ENCODE assay signal across 14 cellular contexts in genomic region chr1:33183306-33183705, GRCh38. TPM values are rescaled to one million over a fixed set of nuclear protein-coding genes. Genes with fewer than 3 reads are reported as not detected.
DNase-seq lines count a peak whose midpoint lies in the region; ATAC-seq, FAIRE-seq and TF ChIP-seq lines count a peak whose summit lies in the region.
"Had no signal": no experiment of that assay in that cellular context is flagged by ENCODE, and none has a peak within 500 bp of the region (broad histone marks: within the 10 kb centered on the region; RNA-seq: fewer than 3 reads in every experiment).

No MANE protein-coding gene starts in this region.

- no peak for FAIRE-seq in urothelium cell line (lab: Jason Lieb, UNC)

- H3K9me2 ChIP-seq in hepatocyte (replicated peaks; ENCODE audit: insufficient read depth): no peaks in the 10 kb centered on the region

- H3K4me1 Mint-ChIP-seq in activated T-cell treated with anti-CD3 and anti-CD28 coated beads, Interleukin-2, amount 50 U/mL, for 4 hours (ENCODE audit: low read depth): peaks cover 19% of the 10 kb centered on the region
- peaks cover 0 to 12% (median 5%) of the 10 kb centered on the region in 3 donors for H3K4me1 Mint-ChIP-seq in IgD-negative memory B cell
- peaks cover 42% of the 10 kb centered on the region for H3K4me1 Mint-ChIP-seq in neural crest cell

- H3K27ac Mint-ChIP-seq in IgD-negative memory B cell: peak overlapping the region in 2 of 3 donors; percentile 7 to 52
- H3K27ac Mint-ChIP-seq in neural crest cell (ENCODE audit: unreplicated experiment): no peak overlapping the region

- H3K9me3 Mint-ChIP-seq in activated T-cell treated with anti-CD3 and anti-CD28 coated beads, Interleukin-2, amount 50 U/mL, for 4 hours: no peaks in the 10 kb centered on the region
- peaks cover 0 to 4% (median 2%) of the 10 kb centered on the region in 3 donors for H3K9me3 Mint-ChIP-seq in IgD-negative memory B cell
- no peaks in the 10 kb centered on the region for H3K9me3 Mint-ChIP-seq in neural crest cell

- no peaks in the 10 kb centered on the region for H4K20me1 ChIP-seq in hepatocyte (ENCODE audit: insufficient read depth, poor library complexity, severe bottlenecking)

- H3K27ac ChIP-seq in hepatocyte: peak overlapping the region; percentile 58

- peaks cover 6% of the 10 kb centered on the region for H3K4me1 ChIP-seq in hepatocyte (ENCODE audit: insufficient read depth)
- H3K4me1 ChIP-seq: uterus had no signal

- H3K36me3 Mint-ChIP-seq in activated T-cell treated with anti-CD3 and anti-CD28 coated beads, Interleukin-2, amount 50 U/mL, for 4 hours (ENCODE audit: insufficient read depth): peaks cover 2% of the 10 kb centered on the region
- H3K36me3 Mint-ChIP-seq in IgD-negative memory B cell: no peaks in the 10 kb centered on the region
- no peaks in the 10 kb centered on the region for H3K36me3 Mint-ChIP-seq in neural crest cell (ENCODE audit: low read depth)

- H3K79me2 ChIP-seq in hepatocyte: no peaks in the 10 kb centered on the region

- H3K4me2 ChIP-seq in hepatocyte: no peak overlapping the region

- no peaks in the 10 kb centered on the region for H3K36me3 ChIP-seq in hepatocyte (replicated peaks; ENCODE audit: insufficient read depth, low read depth)
- H3K36me3 ChIP-seq: uterus had no signal

- peak overlapping the region; percentile 70 for H3K4me3 Mint-ChIP-seq in activated T-cell treated with anti-CD3 and anti-CD28 coated beads, Interleukin-2, amount 50 U/mL, for 4 hours
- H3K4me3 Mint-ChIP-seq in IgD-negative memory B cell: peak overlapping the region in 1 of 4 donors; percentile 84
- H3K4me3 Mint-ChIP-seq in neural crest cell: peak overlapping the region; percentile 93

- H3K4me3 ChIP-seq in hepatocyte: no peak overlapping the region
- H3K4me3 ChIP-seq: uterus had no signal

- no peaks in the 10 kb centered on the region for H3K9me3 ChIP-seq in hepatocyte (ENCODE audit: low read depth)
- H3K9me3 ChIP-seq: uterus had no signal

- no peak for TF ChIP-seq CTCF in hepatocyte (IDR thresholded peaks at IDR 0.05; ENCODE audit: poor library complexity)
- TF ChIP-seq CTCF in neural crest cell (conservative IDR thresholded peaks at IDR 0.05): no peak

- DNase-seq in activated T-cell treated with anti-CD3 and anti-CD28 coated beads, Interleukin-2, amount 50 U/mL, for 4 hours: no peak
- no peak for DNase-seq in activated T-cell treated with anti-CD3 and anti-CD28 coated beads, Interleukin-2, amount 50 U/mL, for 1 hour
- DNase-seq in hepatocyte (ENCODE audit: low spot score) (no peak), neural crest cell (ENCODE audit: low read depth, low spot score) (no peak), NCI-H82 (lab: John Stamatoyannopoulos, UW) (no peak), urothelium cell line (ENCODE audit: low spot score) (no peak)
- DNase-seq: activated CD4-positive, alpha-beta T cell treated with anti-CD3 and anti-CD28 coated beads, Interleukin-2, amount 50 U/mL, for 48 hours; NCI-H1930; posterior cingulate gyrus; stimulated activated CD4-positive, alpha-beta T cell treated with anti-CD3 and anti-CD28 coated beads, Interleukin-4, amount 100 ng/mL, for 4 hours; stimulated activated naive CD4-positive, alpha-beta T cell had no signal

- H2AFZ ChIP-seq in hepatocyte: no peak overlapping the region

- H3K27me3 Mint-ChIP-seq in activated T-cell treated with anti-CD3 and anti-CD28 coated beads, Interleukin-2, amount 50 U/mL, for 4 hours (ENCODE audit: low read depth): peaks cover 10% of the 10 kb centered on the region
- H3K27me3 Mint-ChIP-seq in IgD-negative memory B cell (peaks cover 6% of the 10 kb centered on the region), neural crest cell (ENCODE audit: low read depth) (peaks cover 3% of the 10 kb centered on the region)

- 90% methylated on average over 2 of the region's 2 CpGs for WGBS in hepatocyte (ENCODE audit: low lambda C conversion rate, missing lambda C conversion rate)

- ATAC-seq in activated T-cell treated with anti-CD3 and anti-CD28 coated beads, Interleukin-2, amount 50 U/mL, for 4 hours: no peak
- ATAC-seq in GM21515 (IDR thresholded peaks at IDR 0.05; ENCODE audit: unreplicated experiment): no peak

- H3K27me3 ChIP-seq in hepatocyte: no peaks in the 10 kb centered on the region
- H3K27me3 ChIP-seq: uterus had no signal

RNA-seq across cellular contexts. Expression of gene TRIM62, which starts 1.5 kb away (rescaled TPM):
- total RNA-seq in activated T-cell treated with anti-CD3 and anti-CD28 coated beads, Interleukin-2, amount 50 U/mL, for 4 hours: 1 to 10 TPM; 3.8 to 5.9 (median 4.5) TPM
- 5.3 TPM for polyA plus RNA-seq in IgD-negative memory B cell
- total RNA-seq in hepatocyte: 2.1 and 2.5 TPM in 2 replicates
- 1.3 and 4.2 TPM in 2 replicates for polyA plus RNA-seq in hepatocyte
- total RNA-seq in neural crest cell: 8.6 and 8.8 TPM in 2 replicates
